ENCODE assay signal across 13 cellular contexts in the genomic region with DNA sequence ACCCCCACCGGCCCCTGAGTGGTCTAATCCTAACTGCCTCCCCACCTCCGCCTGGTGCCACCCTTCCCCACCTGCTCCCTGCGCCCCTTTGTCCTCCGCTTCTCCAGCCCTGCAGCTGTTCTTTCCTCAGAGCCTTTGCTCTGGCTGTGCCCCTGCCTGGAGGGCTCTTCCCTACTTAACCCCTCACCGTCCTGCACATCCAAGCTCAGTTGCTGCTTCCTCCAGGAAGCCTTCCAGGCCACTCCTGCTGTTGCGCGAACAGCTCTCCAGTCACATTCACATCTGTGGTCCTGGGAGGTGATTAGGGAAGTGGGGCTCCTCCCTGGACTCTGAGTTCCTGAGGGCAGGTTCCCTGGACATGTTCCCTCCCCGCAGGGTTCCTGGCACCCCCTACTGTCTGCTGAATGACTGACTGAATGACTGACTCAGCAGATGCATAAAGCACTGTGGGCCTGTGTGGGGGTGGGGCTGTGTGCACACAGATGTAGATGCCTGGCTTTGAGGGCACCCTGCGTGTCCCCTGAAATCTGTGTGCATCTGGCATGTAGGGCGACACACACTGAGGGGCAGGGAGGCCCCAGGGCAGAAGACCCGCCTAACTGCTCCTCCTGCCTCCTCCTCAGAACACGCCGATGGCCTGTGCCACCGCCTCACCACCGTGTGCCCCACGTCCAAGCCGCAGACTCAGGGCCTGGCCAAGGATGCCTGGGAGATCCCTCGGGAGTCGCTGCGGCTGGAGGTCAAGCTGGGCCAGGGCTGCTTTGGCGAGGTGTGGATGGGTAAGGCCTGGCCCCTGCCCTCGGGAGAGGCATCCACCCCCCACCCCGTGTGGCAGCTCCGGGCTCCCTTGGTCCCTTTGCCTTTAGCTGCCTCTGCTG. TPM values are rescaled to one million over a fixed set of nuclear protein-coding genes. Genes with fewer than 3 reads are reported as not detected.
DNase-seq lines count a peak whose midpoint lies in the region; ATAC-seq and TF ChIP-seq lines count a peak whose summit lies in the region.
"Had no signal": no experiment of that assay in that cellular context is flagged by ENCODE, and none has a peak within 500 bp of the region (broad histone marks: within the 10 kb centered on the region; RNA-seq: fewer than 3 reads in every experiment).

No MANE protein-coding gene starts in this region.

- H3K79me2 ChIP-seq in neural progenitor cell (ENCODE audit: low read depth), result no peaks in the 10 kb centered on the region

- no peak overlapping the region for H2AFZ ChIP-seq in neural progenitor cell (replicated peaks)

- peaks cover 54% of the 10 kb centered on the region for H3K4me1 Mint-ChIP-seq in neural progenitor cell
- H3K4me1 Mint-ChIP-seq: memory B cell had no signal

- H3K4me3 Mint-ChIP-seq in neural progenitor cell, result peak overlapping the region; percentile 30
- H3K4me3 Mint-ChIP-seq: memory B cell had no signal

- no peak for TF ChIP-seq POLR2A in NB4 (IDR thresholded peaks at IDR 0.05; ENCODE audit: extremely low read depth, insufficient read length)

- H3K4me1 ChIP-seq in neural progenitor cell, result peaks cover 37% of the 10 kb centered on the region

- H3K4me2 ChIP-seq in neural progenitor cell, result peak overlapping the region; percentile 60

- DNase-seq in H7 (peak; percentile 79), NB4 (ENCODE audit: low read depth) (peak; percentile 60), choroid plexus epithelial cell (ENCODE audit: low read depth) (peak; percentile 54), neural progenitor cell (ENCODE audit: low spot score) (peak; percentile 61), DMS 273 (lab: John Stamatoyannopoulos, UW; ENCODE audit: unreplicated experiment) (no peak)
- DNase-seq: DMS53, NCI-H2081 had no signal

- H3K27me3 ChIP-seq in H7 (ENCODE audit: control insufficient read depth, insufficient read depth, low read length) (no peaks in the 10 kb centered on the region), neural progenitor cell (no peaks in the 10 kb centered on the region)

- no peak overlapping the region for H3K4me3 ChIP-seq in H7 (ENCODE audit: insufficient read depth, low read depth, low read length)
- no peak overlapping the region for H3K4me3 ChIP-seq in NB4 (ENCODE audit: low read depth, low read length)
- H3K4me3 ChIP-seq in choroid plexus epithelial cell (ENCODE audit: low read depth, low read length), result no peak overlapping the region
- H3K4me3 ChIP-seq in neural progenitor cell, result no peak overlapping the region
- H3K4me3 ChIP-seq: thoracic aorta had no signal

- H3K36me3 ChIP-seq in H7 (replicated peaks; ENCODE audit: control insufficient read depth, insufficient read depth, low read length) (peaks cover 13% of the 10 kb centered on the region), neural progenitor cell (no peaks in the 10 kb centered on the region)

- no peaks in the 10 kb centered on the region for H4K20me1 ChIP-seq in neural progenitor cell (ENCODE audit: low read depth)

- no peaks in the 10 kb centered on the region for H3K27me3 Mint-ChIP-seq in neural progenitor cell (ENCODE audit: insufficient read depth, low read depth)
- H3K27me3 Mint-ChIP-seq: memory B cell had no signal

- no peaks in the 10 kb centered on the region for H3K9me3 Mint-ChIP-seq in neural progenitor cell
- H3K9me3 Mint-ChIP-seq: memory B cell had no signal

- H3K36me3 Mint-ChIP-seq in neural progenitor cell, result peaks cover 4% of the 10 kb centered on the region

- peaks cover 42% of the 10 kb centered on the region for H3F3A ChIP-seq in neural progenitor cell (ENCODE audit: low read depth)

- H3K27ac Mint-ChIP-seq in neural progenitor cell, result peak overlapping the region; percentile 97
- H3K27ac Mint-ChIP-seq: memory B cell had no signal

- no peaks in the 10 kb centered on the region for H3K9me3 ChIP-seq in neural progenitor cell (ENCODE audit: low read depth)
- H3K9me3 ChIP-seq: thoracic aorta had no signal

- ATAC-seq in HG02884 (IDR thresholded peaks at IDR 0.05; ENCODE audit: unreplicated experiment) (no peak), HG03521 (IDR thresholded peaks at IDR 0.05; ENCODE audit: unreplicated experiment) (no peak), GM18502 (IDR thresholded peaks at IDR 0.05; ENCODE audit: poor library complexity, unreplicated experiment) (no peak)
- ATAC-seq: Panc1 had no signal

- no peak for TF ChIP-seq CTCF in NB4 (IDR thresholded peaks at IDR 0.05; ENCODE audit: low read depth, low read length)
- peak; percentile 27 for TF ChIP-seq CTCF in choroid plexus epithelial cell (conservative IDR thresholded peaks at IDR 0.05; ENCODE audit: low read depth, low read length)
- TF ChIP-seq CTCF in neural progenitor cell (IDR thresholded peaks at IDR 0.05), result no peak

- peak overlapping the region; percentile 87 for H3K27ac ChIP-seq in neural progenitor cell

- H3K9ac ChIP-seq in neural progenitor cell, result no peak overlapping the region

RNA-seq across cellular contexts. Expression of a gene that starts 51.4 kb away (rescaled TPM):
- total RNA-seq in H7 (2014; rRNA removed; shearing (Covaris generic)), result 31.4 and 32.5 TPM in 2 replicates
- 15.4 and 47.4 TPM in 2 replicates for total RNA-seq in neural progenitor cell (ENCODE audit: low replicate concordance)
